Comparison of ENCODE assay signal across 23 cellular contexts in the genomic region with DNA sequence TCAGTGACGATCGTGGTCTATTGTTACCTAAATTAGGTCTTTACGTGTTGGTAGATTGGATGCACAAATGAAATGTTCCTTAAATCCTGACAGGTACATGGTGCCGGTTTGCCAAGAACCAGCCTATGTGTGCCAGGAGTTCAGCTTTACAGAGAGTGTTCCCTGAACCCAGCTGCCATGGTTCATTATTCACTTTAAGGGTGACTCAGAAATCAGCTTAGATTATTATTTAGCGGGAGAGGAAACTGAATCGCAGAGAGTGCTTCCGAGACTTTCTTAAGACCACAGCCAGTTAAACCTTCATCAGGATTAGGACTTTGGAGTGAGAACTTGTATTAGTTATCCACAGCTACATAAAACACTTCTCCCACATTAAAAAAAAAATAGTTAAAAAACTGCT.
"Had no signal": no experiment of that assay in that cellular context is flagged by ENCODE, and none has a peak within 500 bp of the region (broad histone marks: within the 10 kb centered on the region; RNA-seq: fewer than 3 reads in every experiment).

No MANE protein-coding gene starts in this region.

- H3K9me3 Mint-ChIP-seq: activated T-cell treated with anti-CD3 and anti-CD28 coated beads, Interleukin-2, amount 50 U/mL, for 4 hours; activated T-helper 2 cell treated with anti-CD3 and anti-CD28 coated beads, Interferon-gamma antibody, Interleukin-2, Interleukin-4, amounts not matched to agents 10 μg/mL and 5 μg/mL and 100 μg/mL, durations not matched to agents 14 hours and 24 hours and 36 hours; stimulated activated naive CD8-positive, alpha-beta T cell treated with anti-CD3 and anti-CD28 coated beads, Interleukin-15, Interleukin-2, amounts not matched to agents 100 ng/mL and 50 ng/mL, for 24 hours had no signal

- H3K4me3 Mint-ChIP-seq: activated B cell treated with CpG ODN at 0.5 μM for 24 hours; activated CD4-positive, alpha-beta T cell treated with anti-CD3 and anti-CD28 coated beads for 36 hours; activated naive CD8-positive, alpha-beta T cell treated with anti-CD3 and anti-CD28 coated beads for 36 hours; activated T-cell treated with anti-CD3 and anti-CD28 coated beads, Interleukin-2, amount 50 U/mL, for 4 hours; immature natural killer cell; naive thymus-derived CD8-positive, alpha-beta T cell; stimulated activated naive CD8-positive, alpha-beta T cell treated with anti-CD3 and anti-CD28 coated beads, Interleukin-15, Interleukin-2, amounts not matched to agents 100 ng/mL and 50 ng/mL, for 24 hours; T-helper 1 cell treated with Interleukin-12 subunit alpha and Interleukin-12 subunit beta and Interleukin-4 antibody, amounts not matched to agents 30 μg/mL and 1 μg/mL, for 36 hours had no signal

- H3K27ac Mint-ChIP-seq: activated B cell treated with CpG ODN at 0.5 μM for 24 hours; activated CD4-positive, alpha-beta T cell treated with anti-CD3 and anti-CD28 coated beads for 36 hours; activated naive CD8-positive, alpha-beta T cell treated with anti-CD3 and anti-CD28 coated beads for 36 hours; activated T-helper 2 cell treated with anti-CD3 and anti-CD28 coated beads, Interferon-gamma antibody, Interleukin-2, Interleukin-4, amounts not matched to agents 10 μg/mL and 5 μg/mL and 100 μg/mL, durations not matched to agents 14 hours and 24 hours and 36 hours; naive thymus-derived CD8-positive, alpha-beta T cell; stimulated activated naive CD8-positive, alpha-beta T cell treated with anti-CD3 and anti-CD28 coated beads, Interleukin-15, Interleukin-2, amounts not matched to agents 100 ng/mL and 50 ng/mL, for 24 hours; T-helper 1 cell treated with Interleukin-12 subunit alpha and Interleukin-12 subunit beta and Interleukin-4 antibody, amounts not matched to agents 30 μg/mL and 1 μg/mL, for 36 hours had no signal

- H3K27me3 Mint-ChIP-seq: activated CD4-positive, alpha-beta T cell treated with anti-CD3 and anti-CD28 coated beads for 36 hours; stimulated activated naive CD8-positive, alpha-beta T cell treated with anti-CD3 and anti-CD28 coated beads, Interleukin-15, Interleukin-2, amounts not matched to agents 100 ng/mL and 50 ng/mL, for 24 hours had no signal

- H3K36me3 Mint-ChIP-seq: activated naive CD8-positive, alpha-beta T cell treated with anti-CD3 and anti-CD28 coated beads for 36 hours; immature natural killer cell had no signal

- H3K4me3 ChIP-seq: colonic mucosa, left ventricle myocardium inferior, thyroid gland had no signal

- DNase-seq: activated B cell treated with CpG ODN at 0.5 μM for 24 hours; activated CD4-positive, alpha-beta T cell treated with anti-CD3 and anti-CD28 coated beads for 36 hours; activated CD4-positive, alpha-beta T cell treated with anti-CD3 and anti-CD28 coated beads, Interleukin-2, amount 50 U/mL, for 48 hours; activated CD8-positive, alpha-beta memory T cell treated with anti-CD3 and anti-CD28 coated beads, Interleukin-2, amount 50 U/mL, for 48 hours; activated naive CD4-positive, alpha-beta T cell; activated naive CD8-positive, alpha-beta T cell treated with anti-CD3 and anti-CD28 coated beads for 36 hours; activated T-cell treated with anti-CD3 and anti-CD28 coated beads, Interleukin-2, amount 50 U/mL, for 4 hours; amniotic stem cell; colonic mucosa; erythroblast; foreskin keratinocyte; immature natural killer cell; kidney glomerular epithelial cell; left ventricle myocardium inferior; naive thymus-derived CD8-positive, alpha-beta T cell; retina; stimulated activated CD4-positive, alpha-beta T cell treated with anti-CD3 and anti-CD28 coated beads, Interleukin-4, amount 100 ng/mL, for 4 hours; substantia nigra; T1000; thyroid gland had no signal

- H3K4me1 Mint-ChIP-seq: activated B cell treated with CpG ODN at 0.5 μM for 24 hours; activated CD4-positive, alpha-beta T cell treated with anti-CD3 and anti-CD28 coated beads for 36 hours; activated naive CD8-positive, alpha-beta T cell treated with anti-CD3 and anti-CD28 coated beads for 36 hours; immature natural killer cell had no signal
